2 cellular contexts compared by ENCODE assay signal in the genomic region with DNA sequence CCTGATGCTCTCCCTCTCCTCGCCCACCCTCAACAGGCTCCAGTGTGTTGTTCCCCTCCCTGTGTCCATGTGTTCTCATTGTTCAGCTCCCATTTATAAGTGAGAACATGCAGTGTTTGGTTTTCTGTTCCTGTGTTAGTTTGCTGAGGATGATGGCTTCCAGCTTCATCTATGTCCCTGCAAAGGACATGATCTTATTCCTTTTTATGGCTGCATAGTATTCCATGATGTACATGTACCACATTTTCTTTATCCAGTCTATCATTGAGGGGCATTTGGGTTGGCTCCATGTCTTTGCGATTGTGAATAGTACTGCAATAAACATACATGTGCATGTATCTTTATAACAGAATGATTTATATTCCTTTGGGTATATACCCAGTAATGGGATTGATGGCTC.
TF ChIP-seq lines count a peak whose summit lies in the region.

No MANE protein-coding gene starts in this region.

TF ChIP-seq in SK-N-SH treated with all-trans-retinoic acid at 6 μM for 48 hours, 23 proteins besides CTCF, POLR2A, EP300 and RAD21:
- peak; percentile 70 for TF ChIP-seq ZNF8 (CRISPR knock-in tag; IDR thresholded peaks at IDR 0.05)

TF ChIP-seq in GM12878, 131 proteins besides CTCF, POLR2A, EP300 and RAD21:
- 0 out of 2 replicates have a peak, but pooled peaks have one; percentile 30 for TF ChIP-seq ZNF217 (IDR thresholded peaks at IDR 0.05)
